14 cellular contexts compared by ENCODE assay signal in genomic region chr4:78032446-78032845, GRCh38. TPM values are rescaled to one million over a fixed set of nuclear protein-coding genes. Genes with fewer than 3 reads are reported as not detected.
DNase-seq lines count a peak whose midpoint lies in the region; ATAC-seq and FAIRE-seq lines count a peak whose summit lies in the region.
"Had no signal": no experiment of that assay in that cellular context is flagged by ENCODE, and none has a peak within 500 bp of the region (broad histone marks: within the 10 kb centered on the region; RNA-seq: fewer than 3 reads in every experiment).

No MANE protein-coding gene starts in this region.

- POLR2A ChIA-PET in activated CD4-positive, alpha-beta T cell treated with anti-CD3 and anti-CD28 coated beads for 36 hours (lab: Charles Lee), result no interaction called here

- no peaks in the 10 kb centered on the region for H3K36me3 Mint-ChIP-seq in activated CD4-positive, alpha-beta T cell treated with anti-CD3 and anti-CD28 coated beads for 36 hours (ENCODE audit: low read depth)
- H3K36me3 Mint-ChIP-seq: CD14-positive monocyte had no signal

- peak; percentile 31 for DNase-seq in HT-29 (ENCODE audit: low spot score)
- peak; percentile 92 for DNase-seq in NCI-H2029 treated with DMSO at 0.1 percent for 48 hours (lab: John Stamatoyannopoulos, UW)
- peak; percentile 83 for DNase-seq in NCI-H82 (lab: John Stamatoyannopoulos, UW)
- DNase-seq in left kidney (ENCODE audit: low read depth, low spot score), result peak; percentile 21
- DNase-seq in urothelium cell line (ENCODE audit: low spot score), result no peak
- no peak for DNase-seq in activated CD4-positive, alpha-beta T cell treated with anti-CD3 and anti-CD28 coated beads for 36 hours
- DNase-seq: activated CD4-positive, alpha-beta T cell treated with anti-CD3 and anti-CD28 coated beads for 1 hour; activated T-cell treated with anti-CD3 and anti-CD28 coated beads, Interleukin-2, amount 50 U/mL, for 24 hours; colonic mucosa; HFFc6; T-helper 1 cell had no signal

- no peak overlapping the region for H3K4me3 Mint-ChIP-seq in activated CD4-positive, alpha-beta T cell treated with anti-CD3 and anti-CD28 coated beads for 36 hours
- H3K4me3 Mint-ChIP-seq: activated T-cell treated with anti-CD3 and anti-CD28 coated beads, Interleukin-2, amount 50 U/mL, for 24 hours; CD14-positive monocyte; HFFc6 had no signal

- H3K27ac Mint-ChIP-seq in activated CD4-positive, alpha-beta T cell treated with anti-CD3 and anti-CD28 coated beads for 36 hours, result no peak overlapping the region
- H3K27ac Mint-ChIP-seq: activated T-cell treated with anti-CD3 and anti-CD28 coated beads, Interleukin-2, amount 50 U/mL, for 24 hours; HFFc6 had no signal

- CTCF ChIA-PET in activated CD4-positive, alpha-beta T cell treated with anti-CD3 and anti-CD28 coated beads for 36 hours (lab: Charles Lee), result interaction anchor here (1.3 kb wide), 1 partner anchor 10 kb away, joined by 3 read pairs; no protein-coding TSS in a partner anchor

- peaks cover 14% of the 10 kb centered on the region for H3K27me3 Mint-ChIP-seq in activated CD4-positive, alpha-beta T cell treated with anti-CD3 and anti-CD28 coated beads for 36 hours

- intact Hi-C loops in activated CD4-positive, alpha-beta T cell treated with anti-CD3 and anti-CD28 coated beads for 36 hours (cut with DNase I, micrococcal nuclease), result no loop called here

- no peak for ATAC-seq in GM21786 (IDR thresholded peaks at IDR 0.05; ENCODE audit: unreplicated experiment)
- ATAC-seq in activated CD4-positive, alpha-beta T cell treated with anti-CD3 and anti-CD28 coated beads for 36 hours, result no peak
- ATAC-seq: Panc1 had no signal

- H3K4me1 Mint-ChIP-seq in activated CD4-positive, alpha-beta T cell treated with anti-CD3 and anti-CD28 coated beads for 36 hours, result no peaks in the 10 kb centered on the region
- H3K4me1 Mint-ChIP-seq: CD14-positive monocyte had no signal

- FAIRE-seq in urothelium cell line (lab: Jason Lieb, UNC), result no peak

- H3K9me3 Mint-ChIP-seq in activated CD4-positive, alpha-beta T cell treated with anti-CD3 and anti-CD28 coated beads for 36 hours (ENCODE audit: low read depth), result no peaks in the 10 kb centered on the region
- H3K9me3 Mint-ChIP-seq: activated T-cell treated with anti-CD3 and anti-CD28 coated beads, Interleukin-2, amount 50 U/mL, for 24 hours; HFFc6 had no signal

RNA-seq across cellular contexts. Expression of gene FRAS1, which starts 24.7 kb away (rescaled TPM):
- 15.2 and 18.9 TPM in 2 replicates for total RNA-seq in HT-29 (2014; rRNA removed; shearing (Covaris generic))
- total RNA-seq in activated CD4-positive, alpha-beta T cell treated with anti-CD3 and anti-CD28 coated beads for 36 hours, result under 1 TPM in 1 of 2 experiments, not detected in 1; 0.09 TPM

Comparison
In these comparisons a context has a peak if more than half of its experiments do, and no peak if none do; other contexts are left out.
1. DNase-seq: peak in HT-29 (single experiment), NCI-H2029 treated with DMSO at 0.1 percent for 48 hours (single experiment), NCI-H82 (single experiment) and left kidney (single experiment); none in urothelium cell line (single experiment) and activated CD4-positive, alpha-beta T cell treated with anti-CD3 and anti-CD28 coated beads for 36 hours (single experiment).
2. RNA of gene FRAS1, which starts 24.7 kb away (total RNA-seq): 15.2 to 18.9 TPM in HT-29; 0.09 TPM in activated CD4-positive, alpha-beta T cell treated with anti-CD3 and anti-CD28 coated beads for 36 hours; every median in the first group is over 10 times any median in the second.